2 cellular contexts compared by ENCODE assay signal in the genomic region with DNA sequence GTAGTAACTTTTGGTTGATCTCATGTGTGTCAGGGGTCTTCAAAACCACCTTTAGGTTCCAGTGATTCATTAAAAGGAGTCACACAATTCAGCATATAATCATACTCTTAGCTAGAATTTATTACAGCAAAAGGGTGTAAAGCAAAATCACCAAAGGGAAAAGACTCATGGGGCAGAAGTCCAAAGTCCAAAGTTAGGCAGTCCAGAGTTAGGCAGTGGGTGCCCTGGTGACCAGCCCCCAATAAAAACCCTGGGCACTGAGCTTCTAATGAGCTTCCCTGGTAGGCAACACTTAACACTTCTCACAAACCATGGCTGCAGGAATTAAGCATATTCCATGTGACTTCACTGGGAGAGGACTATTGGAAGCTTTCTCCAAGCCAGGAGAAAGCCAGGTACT. TPM values are rescaled to one million over a fixed set of nuclear protein-coding genes. Genes with fewer than 3 reads are reported as not detected.
"Had no signal": no experiment of that assay in that cellular context is flagged by ENCODE, and none has a peak within 500 bp of the region (broad histone marks: within the 10 kb centered on the region; RNA-seq: fewer than 3 reads in every experiment).

No MANE protein-coding gene starts in this region.

RNA-seq across cellular contexts. Expression of a gene that starts 51.2 kb away (rescaled TPM):
- total RNA-seq: H9, HT-29 had no signal
